15 cellular contexts compared by ENCODE assay signal in the genomic region with DNA sequence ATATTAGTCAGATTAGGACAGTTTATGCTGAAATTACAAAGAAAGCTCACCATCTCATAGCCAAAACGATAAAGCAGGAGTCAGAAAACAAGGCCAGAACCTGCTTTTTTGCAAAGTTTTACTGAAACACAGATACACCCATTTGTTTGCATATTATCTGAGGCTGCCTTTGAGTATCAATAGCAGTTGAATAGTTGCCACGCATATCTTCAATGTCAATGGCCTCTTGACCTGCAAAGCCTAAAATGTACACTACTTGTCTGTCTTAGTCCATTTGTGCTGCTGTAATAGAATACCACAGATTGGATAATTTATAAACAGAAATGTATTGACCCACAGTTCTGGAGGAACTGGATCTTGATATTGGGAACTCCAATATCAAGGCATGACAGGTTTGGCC.
DNase-seq lines count a peak whose midpoint lies in the region; ATAC-seq, FAIRE-seq and TF ChIP-seq lines count a peak whose summit lies in the region.
"Had no signal": no experiment of that assay in that cellular context is flagged by ENCODE, and none has a peak within 500 bp of the region (broad histone marks: within the 10 kb centered on the region; RNA-seq: fewer than 3 reads in every experiment).

No MANE protein-coding gene starts in this region.

- POLR2A ChIA-PET in SK-N-SH (lab: Yijun Ruan, JAX) (no interaction called here), PC-3 (lab: Charles Lee; ENCODE audit: unreplicated experiment) (no interaction called here)

- no peaks in the 10 kb centered on the region for H3K9me3 Mint-ChIP-seq in neural progenitor cell
- H3K9me3 Mint-ChIP-seq: CD8-positive, alpha-beta T cell had no signal

- WGBS in SK-N-SH (ENCODE audit: low lambda C conversion rate), result 80% methylated on average over 2 of the region's 2 CpGs
- WGBS in prostate gland, result 64% methylated on average over 2 of the region's 2 CpGs

- H3K4me3 ChIP-seq in SK-N-SH (ENCODE audit: low read depth in 2 of 2, low read length in 1 of 2), result no peak overlapping the region
- no peak overlapping the region for H3K4me3 ChIP-seq in PC-3 (ENCODE audit: low read length)
- no peak overlapping the region for H3K4me3 ChIP-seq in prostate gland
- H3K4me3 ChIP-seq in neural progenitor cell, result no peak overlapping the region
- H3K4me3 ChIP-seq: BLaER1 treated with 17β-estradiol and CSF1 and Interleukin-3, amounts not matched to agents 10 nM and 100 nM; HAP-1 had no signal

- H4K20me1 ChIP-seq in SK-N-SH (ENCODE audit: insufficient read depth) (no peaks in the 10 kb centered on the region), PC-3 (ENCODE audit: low read length) (no peaks in the 10 kb centered on the region), neural progenitor cell (ENCODE audit: low read depth) (no peaks in the 10 kb centered on the region)
- H4K20me1 ChIP-seq: BLaER1 treated with 17β-estradiol and CSF1 and Interleukin-3, amounts not matched to agents 10 nM and 100 nM had no signal

- peak; percentile 36 for FAIRE-seq in H54 (lab: Jason Lieb, UNC)
- FAIRE-seq: H1 had no signal

- H3F3A ChIP-seq in SK-N-SH (replicated peaks; ENCODE audit: insufficient read depth) (peaks cover 18% of the 10 kb centered on the region), PC-3 (ENCODE audit: low read length, unreplicated experiment) (peaks cover 8% of the 10 kb centered on the region), neural progenitor cell (ENCODE audit: low read depth) (no peaks in the 10 kb centered on the region)

- no peak overlapping the region for H3K4me3 Mint-ChIP-seq in neural progenitor cell
- H3K4me3 Mint-ChIP-seq: B cell; CD8-positive, alpha-beta T cell had no signal

- no peak for TF ChIP-seq EP300 in SK-N-SH (IDR thresholded peaks at IDR 0.05; ENCODE audit: borderline replicate concordance in 1 of 2, low read depth in 1 of 2, low read length in 1 of 2)

- no peaks in the 10 kb centered on the region for H3K27me3 Mint-ChIP-seq in neural progenitor cell (ENCODE audit: insufficient read depth, low read depth)

- H3K9me2 ChIP-seq in SK-N-SH, result no peaks in the 10 kb centered on the region
- H3K9me2 ChIP-seq in PC-3 (replicated peaks; ENCODE audit: low read length), result no peaks in the 10 kb centered on the region

- TF ChIP-seq RAD21 in SK-N-SH (IDR thresholded peaks at IDR 0.05; ENCODE audit: low read length), result no peak

- no TSS peak for BruUV-seq in PC-3 (replicated peaks; lab: Mats Ljungman, UMichigan)

- no peaks in the 10 kb centered on the region for H3K4me1 Mint-ChIP-seq in neural progenitor cell
- H3K4me1 Mint-ChIP-seq: B cell had no signal

- TF ChIP-seq CTCF in SK-N-SH (IDR thresholded peaks at IDR 0.05) (no peak), PC-3 (conservative IDR thresholded peaks at IDR 0.05; ENCODE audit: low read depth, low read length) (no peak), prostate gland (IDR thresholded peaks at IDR 0.05) (no peak), neural progenitor cell (IDR thresholded peaks at IDR 0.05) (no peak)

- H3K36me3 Mint-ChIP-seq in neural progenitor cell, result no peaks in the 10 kb centered on the region
- H3K36me3 Mint-ChIP-seq: CD8-positive, alpha-beta T cell had no signal

- H3K4me2 ChIP-seq in SK-N-SH, result no peak overlapping the region
- no peak overlapping the region for H3K4me2 ChIP-seq in PC-3 (ENCODE audit: low read length)
- no peak overlapping the region for H3K4me2 ChIP-seq in neural progenitor cell
- H3K4me2 ChIP-seq: BLaER1 treated with 17β-estradiol and CSF1 and Interleukin-3, amounts not matched to agents 10 nM and 100 nM had no signal

- TF ChIP-seq POLR2A in H54 (IDR thresholded peaks at IDR 0.05; ENCODE audit: low read depth, low read length) (no peak), prostate gland (IDR thresholded peaks at IDR 0.05) (no peak)

- no peak for DNase-seq in SK-N-SH
- DNase-seq in H54 (ENCODE audit: insufficient read length, low spot score), result no peak
- DNase-seq in PC-3, result no peak
- DNase-seq in prostate gland (ENCODE audit: low spot score), result no peak
- no peak for DNase-seq in neural progenitor cell (ENCODE audit: low spot score)
- no peak for DNase-seq in HuH-7.5 (ENCODE audit: low spot score)
- DNase-seq: 8988T, Calu3, KG1 had no signal

- H3K4me1 ChIP-seq in SK-N-SH (ENCODE audit: control insufficient read depth in 1 of 2, insufficient read depth in 2 of 2, low read depth in 1 of 2, low read length in 1 of 2) (peaks cover 0 to 16% of the 10 kb centered on the region in 2 experiments; a peak in 3 of 4 replicates), PC-3 (ENCODE audit: insufficient read depth, low read length) (peaks cover 32% of the 10 kb centered on the region), prostate gland (replicated peaks) (no peaks in the 10 kb centered on the region), neural progenitor cell (no peaks in the 10 kb centered on the region)
- H3K4me1 ChIP-seq: BLaER1 treated with 17β-estradiol and CSF1 and Interleukin-3, amounts not matched to agents 10 nM and 100 nM; HAP-1 had no signal

- H3K9me3 ChIP-seq in SK-N-SH, result no peaks in the 10 kb centered on the region
- no peaks in the 10 kb centered on the region for H3K9me3 ChIP-seq in PC-3 (ENCODE audit: low read length)
- H3K9me3 ChIP-seq in prostate gland, result no peaks in the 10 kb centered on the region
- no peaks in the 10 kb centered on the region for H3K9me3 ChIP-seq in neural progenitor cell (ENCODE audit: low read depth)
- H3K9me3 ChIP-seq: BLaER1 treated with 17β-estradiol and CSF1 and Interleukin-3, amounts not matched to agents 10 nM and 100 nM; HAP-1 had no signal

- no peak overlapping the region for H3K27ac Mint-ChIP-seq in neural progenitor cell
- H3K27ac Mint-ChIP-seq: B cell; CD8-positive, alpha-beta T cell had no signal

- CTCF ChIA-PET in SK-N-SH (lab: Yijun Ruan, JAX), result interaction anchor here (0.7 to 2.9 kb wide), 30 partner anchors 11 to 323 kb away, joined by 3 to 62 read pairs (median 4); no protein-coding TSS in a partner anchor
- CTCF ChIA-PET in PC-3 (lab: Charles Lee), result no interaction called here

- H3K27me3 ChIP-seq in SK-N-SH (ENCODE audit: insufficient read depth) (no peaks in the 10 kb centered on the region), PC-3 (ENCODE audit: low read length) (no peaks in the 10 kb centered on the region), prostate gland (replicated peaks; ENCODE audit: insufficient read depth) (no peaks in the 10 kb centered on the region), neural progenitor cell (no peaks in the 10 kb centered on the region)
- H3K27me3 ChIP-seq: BLaER1 treated with 17β-estradiol and CSF1 and Interleukin-3, amounts not matched to agents 10 nM and 100 nM had no signal

- H2AFZ ChIP-seq in SK-N-SH (ENCODE audit: low read depth) (peak overlapping the region; percentile 68; the same call in 1 of the 2 replicates), PC-3 (ENCODE audit: low read length) (no peak overlapping the region), neural progenitor cell (replicated peaks) (no peak overlapping the region)

- H3K9ac ChIP-seq in SK-N-SH, result no peak overlapping the region
- peak overlapping the region; percentile 12; the same call in 1 of the 2 replicates for H3K9ac ChIP-seq in PC-3 (ENCODE audit: low read length)
- H3K9ac ChIP-seq in neural progenitor cell, result no peak overlapping the region
- H3K9ac ChIP-seq: BLaER1 treated with 17β-estradiol and CSF1 and Interleukin-3, amounts not matched to agents 10 nM and 100 nM had no signal

- no peaks in the 10 kb centered on the region for H3K36me3 ChIP-seq in SK-N-SH (replicated peaks in 1 of 2; ENCODE audit: control insufficient read depth in 1 of 2, insufficient read depth in 2 of 2, low read length in 1 of 2)
- H3K36me3 ChIP-seq in PC-3 (ENCODE audit: low read depth, low read length), result no peaks in the 10 kb centered on the region
- no peaks in the 10 kb centered on the region for H3K36me3 ChIP-seq in prostate gland
- no peaks in the 10 kb centered on the region for H3K36me3 ChIP-seq in neural progenitor cell
- H3K36me3 ChIP-seq: BLaER1 treated with 17β-estradiol and CSF1 and Interleukin-3, amounts not matched to agents 10 nM and 100 nM; HAP-1 had no signal

- intact Hi-C loops in PC-3 (cut with micrococcal nuclease) (loop anchor here (1.0 to 2.0 kb wide), 3 partner anchors 103 to 181 kb away; no protein-coding TSS in a partner anchor), prostate gland (cut with DNase I) (loop anchor here (2.0 to 10.0 kb wide), 2 partner anchors 127 to 179 kb away; no protein-coding TSS in a partner anchor)

- no peaks in the 10 kb centered on the region for H3K79me2 ChIP-seq in SK-N-SH (ENCODE audit: insufficient read depth)
- no peaks in the 10 kb centered on the region for H3K79me2 ChIP-seq in PC-3 (ENCODE audit: low read length)
- H3K79me2 ChIP-seq in neural progenitor cell (ENCODE audit: low read depth), result no peaks in the 10 kb centered on the region

- no peak overlapping the region for H3K27ac ChIP-seq in SK-N-SH (ENCODE audit: low read depth in 2 of 2, low read length in 1 of 2)
- no peak overlapping the region for H3K27ac ChIP-seq in PC-3 (ENCODE audit: low read length)
- H3K27ac ChIP-seq in prostate gland, result no peak overlapping the region
- no peak overlapping the region for H3K27ac ChIP-seq in neural progenitor cell
- H3K27ac ChIP-seq: BLaER1 treated with 17β-estradiol and CSF1 and Interleukin-3, amounts not matched to agents 10 nM and 100 nM had no signal

- ATAC-seq in SK-N-SH treated with all-trans-retinoic acid at 6 μM for 48 hours, result no peak
- no peak for ATAC-seq in PC-3

TF ChIP-seq in SK-N-SH, 30 proteins besides CTCF, POLR2A, EP300 and RAD21 (continues in another document):
- TF ChIP-seq EZH2phosphoT487 (IDR thresholded peaks at IDR 0.05; ENCODE audit: borderline replicate concordance, low read depth) (no peak), FOSL2 (IDR thresholded peaks at IDR 0.05; ENCODE audit: borderline replicate concordance, low read depth) (no peak), TCF12 (IDR thresholded peaks at IDR 0.05) (no peak)

TF ChIP-seq in SK-N-SH treated with all-trans-retinoic acid at 6 μM for 48 hours, 23 proteins besides CTCF, POLR2A, EP300 and RAD21:
- no peak for TF ChIP-seq TCF4 (CRISPR knock-in tag; IDR thresholded peaks at IDR 0.05; ENCODE audit: borderline replicate concordance)
- TF ChIP-seq CSDC2 (CRISPR knock-in tag; IDR thresholded peaks at IDR 0.05), result no peak
